ENCODE assay signal across 2 cellular contexts in the genomic region with DNA sequence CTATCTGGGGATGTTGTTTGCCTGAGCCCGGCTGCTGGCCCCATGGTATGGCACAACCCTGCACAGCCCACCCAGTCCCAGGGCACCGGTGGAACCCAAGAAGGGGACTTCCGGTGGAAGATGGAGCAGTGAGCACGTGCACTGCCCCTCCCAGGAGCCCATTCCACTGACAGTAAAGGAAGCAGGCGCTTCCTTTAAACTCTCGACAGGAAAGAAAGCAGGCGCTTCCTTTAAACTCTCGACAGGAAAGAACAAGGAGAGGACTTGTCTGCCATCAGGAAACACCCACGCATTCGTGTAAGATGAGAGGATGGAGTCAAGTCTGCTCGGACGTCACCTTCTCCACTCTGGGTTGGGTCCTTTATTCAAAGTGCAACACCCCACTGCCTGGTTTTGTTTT.
A peak's percentile ranks its signal among the peaks of the same experiment; 100 is the strongest.
TF ChIP-seq lines count a peak whose summit lies in the region.

No MANE protein-coding gene starts in this region.

TF ChIP-seq in liver, 16 proteins besides CTCF, POLR2A, EP300 and RAD21:
- TF ChIP-seq YY1 (IDR thresholded peaks at IDR 0.05) (no peak), HNF4G (IDR thresholded peaks at IDR 0.05) (no peak), MAX (IDR thresholded peaks at IDR 0.05) (no peak), NR2F2 (IDR thresholded peaks at IDR 0.05) (peak; percentile 35), EGR1 (IDR thresholded peaks at IDR 0.05; ENCODE audit: low read depth in 2 of 2) (peak in 1 of 2 donors; percentile 22)

TF ChIP-seq in HepG2, 621 proteins besides CTCF, POLR2A, EP300 and RAD21:
- TF ChIP-seq SP1 (IDR thresholded peaks at IDR 0.05) = no peak
- no peak for TF ChIP-seq SP1 (CRISPR knock-in tag; IDR thresholded peaks at IDR 0.05)
- TF ChIP-seq TBX3 (IDR thresholded peaks at IDR 0.05; ENCODE audit: borderline replicate concordance) = no peak
- no peak for TF ChIP-seq ZNF713 (CRISPR knock-in tag; IDR thresholded peaks at IDR 0.05)
- no peak for TF ChIP-seq ZFP36L1 (CRISPR knock-in tag; IDR thresholded peaks at IDR 0.05)
- no peak for TF ChIP-seq ARNTL (CRISPR knock-in tag; IDR thresholded peaks at IDR 0.05)
- TF ChIP-seq HIC2 (CRISPR knock-in tag; IDR thresholded peaks at IDR 0.05; ENCODE audit: low read depth) = no peak
- no peak for TF ChIP-seq ZFP36L2 (CRISPR knock-in tag; IDR thresholded peaks at IDR 0.05)
- no peak for TF ChIP-seq MAFF (IDR thresholded peaks at IDR 0.05; ENCODE audit: low read depth, low read length)
- no peak for TF ChIP-seq ZNF557 (CRISPR knock-in tag; IDR thresholded peaks at IDR 0.05)
- TF ChIP-seq ZNF562 (CRISPR knock-in tag; IDR thresholded peaks at IDR 0.05; ENCODE audit: borderline replicate concordance) = no peak
- TF ChIP-seq HNF4G (IDR thresholded peaks at IDR 0.05; ENCODE audit: borderline replicate concordance, low read depth, low read length) = no peak
- TF ChIP-seq HNF4G (CRISPR knock-in tag; IDR thresholded peaks at IDR 0.05; ENCODE audit: borderline replicate concordance, low read depth) = no peak
- no peak for TF ChIP-seq ZNF782 (CRISPR knock-in tag; IDR thresholded peaks at IDR 0.05; ENCODE audit: borderline replicate concordance)
- TF ChIP-seq THYN1 (CRISPR knock-in tag; IDR thresholded peaks at IDR 0.05; ENCODE audit: borderline replicate concordance, low read depth) = no peak
- no peak for TF ChIP-seq ZNF609 (CRISPR knock-in tag; IDR thresholded peaks at IDR 0.05; ENCODE audit: borderline replicate concordance)
- TF ChIP-seq ZNF12 (CRISPR knock-in tag; IDR thresholded peaks at IDR 0.05) = no peak
- TF ChIP-seq ZSCAN9 (CRISPR knock-in tag; IDR thresholded peaks at IDR 0.05; ENCODE audit: borderline replicate concordance) = no peak
- TF ChIP-seq SMAD9 (CRISPR knock-in tag; IDR thresholded peaks at IDR 0.05) = no peak
